8 cellular contexts compared by ENCODE assay signal in genomic region chr1:40059292-40059959, GRCh38. TPM values are rescaled to one million over a fixed set of nuclear protein-coding genes. Genes with fewer than 3 reads are reported as not detected.
DNase-seq lines count a peak whose midpoint lies in the region; ATAC-seq and TF ChIP-seq lines count a peak whose summit lies in the region.

No MANE protein-coding gene starts in this region.

- H3K4me3 Mint-ChIP-seq in T-cell, result peak overlapping the region; percentile 57 to 78 (median 63)

- H3K4me1 Mint-ChIP-seq in T-cell, result peaks cover 93 to 95% (median 94%) of the 10 kb centered on the region in 3 donors

- no peak overlapping the region for H3K27ac ChIP-seq in fibroblast of lung (ENCODE audit: insufficient read depth, low read length)
- H3K27ac ChIP-seq in sigmoid colon, result peak overlapping the region; percentile 4 to 49 (median 41)

- H3K36me3 ChIP-seq in fibroblast of lung (ENCODE audit: control insufficient read depth, insufficient read depth, low read length) (peaks cover 10% of the 10 kb centered on the region), sigmoid colon (peaks cover 13 to 53% (median 34%) of the 10 kb centered on the region in 4 donors)

- ATAC-seq in HG02981 (IDR thresholded peaks at IDR 0.05; ENCODE audit: unreplicated experiment), result peak; percentile 54
- peak; percentile 74 to 90 (median 86) for ATAC-seq in T-cell (replicated peaks in 1 of 4)

- DNase-seq in Daoy (ENCODE audit: low read depth) (peak; percentile 22), T-cell (peak in 4 of 34 experiments; percentile 12 to 34 (median 23)), fibroblast of lung (ENCODE audit: low read depth in 2 of 2) (peak; percentile 30 to 73), sigmoid colon (no peak), lower leg skin (ENCODE audit: low spot score in 2 of 2) (no peak), posterior vena cava (ENCODE audit: low spot score) (no peak), NCI-H1417 (lab: John Stamatoyannopoulos, UW) (no peak)

- H3K4me3 ChIP-seq in fibroblast of lung (replicated peaks in 1 of 4; ENCODE audit: control extremely low read depth in 1 of 4, insufficient read depth in 1 of 4, low read depth in 3 of 4, low read length in 4 of 4) (no peak overlapping the region), sigmoid colon (no peak overlapping the region), lower leg skin (ENCODE audit: low read depth, poor library complexity, severe bottlenecking) (no peak overlapping the region)

- CTCF ChIA-PET in T-cell (lab: Charles Lee), result interaction anchor here (0.6 to 1.5 kb wide), 6 partner anchors 16 to 276 kb away, joined by 3 to 7 read pairs (median 4); partner anchors contain the start of gene CAP1 (in 1 of the 2)

- peaks cover 57% of the 10 kb centered on the region for H3K79me2 ChIP-seq in fibroblast of lung (ENCODE audit: control insufficient read depth, insufficient read depth, low read length)

- H3K27me3 Mint-ChIP-seq in T-cell, result no peaks in the 10 kb centered on the region

- 29 to 32% methylated on average over 4 of the region's 4 CpGs for WGBS in sigmoid colon, 2 donors
- WGBS in lower leg skin, 2 donors, result 66 to 69% methylated on average over 4 of the region's 4 CpGs

- POLR2A ChIA-PET in T-cell (lab: Charles Lee), result no interaction called here

- no peak for TF ChIP-seq POLR2A in sigmoid colon (IDR thresholded peaks at IDR 0.05)
- no peak for TF ChIP-seq POLR2A in lower leg skin (IDR thresholded peaks at IDR 0.05)

- H3K27me3 ChIP-seq in fibroblast of lung (ENCODE audit: control insufficient read depth, insufficient read depth, low read length) (no peaks in the 10 kb centered on the region), sigmoid colon (no peaks in the 10 kb centered on the region)

- H2AFZ ChIP-seq in fibroblast of lung (ENCODE audit: low read length), result no peak overlapping the region

- no peak overlapping the region for H3K4me2 ChIP-seq in fibroblast of lung (ENCODE audit: extremely low read depth, insufficient read depth, low read length)

- no peak for TF ChIP-seq EP300 in sigmoid colon (IDR thresholded peaks at IDR 0.05)

- TF ChIP-seq CTCF in fibroblast of lung (conservative IDR thresholded peaks at IDR 0.05 in 1 of 2, IDR thresholded peaks at IDR 0.05 in 1 of 2; ENCODE audit: low read depth in 1 of 2, low read length in 2 of 2) (no peak), sigmoid colon (IDR thresholded peaks at IDR 0.05) (no peak), lower leg skin (IDR thresholded peaks at IDR 0.05) (no peak)

- peaks cover 4% of the 10 kb centered on the region for H4K20me1 ChIP-seq in fibroblast of lung (ENCODE audit: control insufficient read depth, extremely low read depth, insufficient read depth, low read length)

- H3K9me3 ChIP-seq in fibroblast of lung (ENCODE audit: control insufficient read depth, insufficient read depth, low read depth, low read length) (no peaks in the 10 kb centered on the region), sigmoid colon (no peaks in the 10 kb centered on the region)

- H3K4me1 ChIP-seq in fibroblast of lung (ENCODE audit: control insufficient read depth, extremely low read depth, insufficient read depth, low read length), result no peaks in the 10 kb centered on the region
- peaks cover 0 to 60% (median 39%) of the 10 kb centered on the region in 4 donors for H3K4me1 ChIP-seq in sigmoid colon

- H3K9me3 Mint-ChIP-seq in T-cell, result no peaks in the 10 kb centered on the region

- peak overlapping the region; percentile 87 to 91 for H3K27ac Mint-ChIP-seq in T-cell

- H3K36me3 Mint-ChIP-seq in T-cell, result peaks cover 57% of the 10 kb centered on the region

- no peak overlapping the region for H3K9ac ChIP-seq in fibroblast of lung (ENCODE audit: insufficient read depth, low read length)

- intact Hi-C loops in sigmoid colon (cut with DNase I) (no loop called here), lower leg skin (cut with DNase I; ENCODE audit: low total_unique reads) (no loop called here), posterior vena cava (cut with DNase I) (no loop called here)

RNA-seq across cellular contexts. Expression of gene CAP1, which starts 18.9 kb away (rescaled TPM):
- 451 and 461 TPM in 2 replicates for total RNA-seq in Daoy (2014; rRNA removed; shearing (Covaris generic))
- total RNA-seq in T-cell, result 100 to 1,000 TPM; 293 to 345 (median 298) TPM
- total RNA-seq in fibroblast of lung, result 270 and 352 TPM in 2 replicates
- polyA plus RNA-seq in fibroblast of lung, result 744 and 836 TPM in 2 replicates
- 489 and 534 TPM in 2 replicates for polyA plus RNA-seq in fibroblast of lung (2012)
- polyA minus RNA-seq in fibroblast of lung (ENCODE audit: low replicate concordance), result 121 and 134 TPM in 2 replicates
- 100 to 1,000 TPM; 177 to 234 (median 231) TPM for total RNA-seq in sigmoid colon
- 100 to 1,000 TPM; 286 to 412 (median 346) TPM for polyA plus RNA-seq in sigmoid colon
- total RNA-seq in lower leg skin, result 100 to 1,000 TPM; 136 to 173 (median 143) TPM
- 100 to 1,000 TPM; 402 to 489 TPM for total RNA-seq in posterior vena cava

RNA-seq across cellular contexts. Expression of gene PPT1, which starts 37.6 kb away (rescaled TPM):
- 57.9 and 74.3 TPM in 2 replicates for total RNA-seq in Daoy (2014; rRNA removed; shearing (Covaris generic))
- 10 to 100 TPM; 44.4 to 72.6 (median 53.1) TPM for total RNA-seq in T-cell
- 39.8 and 41.0 TPM in 2 replicates for total RNA-seq in fibroblast of lung
- polyA plus RNA-seq in fibroblast of lung, result 70.0 and 81.1 TPM in 2 replicates
- polyA plus RNA-seq in fibroblast of lung (2012), result 62.4 and 66.0 TPM in 2 replicates
- polyA minus RNA-seq in fibroblast of lung (ENCODE audit: low replicate concordance), result 42.8 and 65.2 TPM in 2 replicates
- 10 to 100 TPM; 70.4 to 86.7 (median 75.9) TPM for total RNA-seq in sigmoid colon
- polyA plus RNA-seq in sigmoid colon, result 10 to 100 TPM; 10.2 to 76.3 (median 54.9) TPM
- 10 to 100 TPM; 28.2 to 42.1 (median 37.5) TPM for total RNA-seq in lower leg skin
- total RNA-seq in posterior vena cava, result 10 to 100 TPM; 66.2 to 96.3 TPM

Comparison
In these comparisons a context has a peak if more than half of its experiments do, and no peak if none do; other contexts are left out.
1. DNase-seq: peak in Daoy (single experiment) and fibroblast of lung (2 of 2); none in sigmoid colon (single experiment), lower leg skin (0 of 2), posterior vena cava (single experiment) and NCI-H1417 (0 of 3).